In genomic region chr22:17570851-17571631, GRCh38 we compare ENCODE assay signal across 10 cellular contexts. TPM values are rescaled to one million over a fixed set of nuclear protein-coding genes. Genes with fewer than 3 reads are reported as not detected.
DNase-seq lines count a peak whose midpoint lies in the region; ATAC-seq and TF ChIP-seq lines count a peak whose summit lies in the region.
"Had no signal": no experiment of that assay in that cellular context is flagged by ENCODE, and none has a peak within 500 bp of the region (broad histone marks: within the 10 kb centered on the region; RNA-seq: fewer than 3 reads in every experiment).

No MANE protein-coding gene starts in this region.

- H3K4me3 Mint-ChIP-seq in glutamatergic neuron (ENCODE audit: unreplicated experiment): no peak overlapping the region
- H3K4me3 Mint-ChIP-seq in activated CD8-positive, alpha-beta T cell treated with anti-CD3 and anti-CD28 coated beads for 36 hours: no peak overlapping the region
- no peak overlapping the region for H3K4me3 Mint-ChIP-seq in activated CD4-positive, alpha-beta memory T cell treated with anti-CD3 and anti-CD28 coated beads, Interleukin-2, amount 10 ng/mL, durations not matched to agents 7 days and 5 days
- H3K4me3 Mint-ChIP-seq: naive thymus-derived CD8-positive, alpha-beta T cell had no signal

- TF ChIP-seq CTCF in glutamatergic neuron (IDR thresholded peaks at IDR 0.05; ENCODE audit: partially characterized antibody, unreplicated experiment): no peak
- no peak for TF ChIP-seq CTCF in omental fat pad (IDR thresholded peaks at IDR 0.05)
- TF ChIP-seq CTCF in activated CD8-positive, alpha-beta T cell treated with anti-CD3 and anti-CD28 coated beads for 36 hours (IDR thresholded peaks at IDR 0.05): no peak

- peaks cover 24% of the 10 kb centered on the region for H3K27me3 Mint-ChIP-seq in glutamatergic neuron (ENCODE audit: unreplicated experiment)
- peaks cover 5% of the 10 kb centered on the region for H3K27me3 Mint-ChIP-seq in activated CD8-positive, alpha-beta T cell treated with anti-CD3 and anti-CD28 coated beads for 36 hours
- H3K27me3 Mint-ChIP-seq in activated CD4-positive, alpha-beta memory T cell treated with anti-CD3 and anti-CD28 coated beads, Interleukin-2, amount 10 ng/mL, durations not matched to agents 7 days and 5 days: peaks cover 10% of the 10 kb centered on the region

- no peaks in the 10 kb centered on the region for H3K36me3 Mint-ChIP-seq in glutamatergic neuron (ENCODE audit: unreplicated experiment)
- no peaks in the 10 kb centered on the region for H3K36me3 Mint-ChIP-seq in activated CD8-positive, alpha-beta T cell treated with anti-CD3 and anti-CD28 coated beads for 36 hours (ENCODE audit: low read depth)
- H3K36me3 Mint-ChIP-seq in activated CD4-positive, alpha-beta memory T cell treated with anti-CD3 and anti-CD28 coated beads, Interleukin-2, amount 10 ng/mL, durations not matched to agents 7 days and 5 days (ENCODE audit: low read depth): no peaks in the 10 kb centered on the region
- H3K36me3 Mint-ChIP-seq: naive thymus-derived CD8-positive, alpha-beta T cell had no signal

- ATAC-seq in omental fat pad (ENCODE audit: low FRiP score) (peak; percentile 86), GM21526 (IDR thresholded peaks at IDR 0.05; ENCODE audit: low FRiP score, unreplicated experiment) (no peak)
- no peak for ATAC-seq in activated CD8-positive, alpha-beta T cell treated with anti-CD3 and anti-CD28 coated beads for 36 hours
- ATAC-seq: naive thymus-derived CD8-positive, alpha-beta T cell had no signal

- intact Hi-C loops in activated CD8-positive, alpha-beta T cell treated with anti-CD3 and anti-CD28 coated beads for 36 hours (cut with micrococcal nuclease): no loop called here

- CTCF ChIA-PET in activated CD8-positive, alpha-beta T cell treated with anti-CD3 and anti-CD28 coated beads for 36 hours (lab: Charles Lee): no interaction called here
- CTCF ChIA-PET in activated CD4-positive, alpha-beta memory T cell treated with anti-CD3 and anti-CD28 coated beads, Interleukin-2, amount 10 ng/mL, durations not matched to agents 7 days and 5 days (lab: Charles Lee): no interaction called here

- peak; percentile 88 for DNase-seq in AG08395 (ENCODE audit: low spot score)
- peak; percentile 98 for DNase-seq in amniotic epithelial cell (ENCODE audit: low read depth)
- no peak for DNase-seq in glutamatergic neuron
- DNase-seq in omental fat pad (ENCODE audit: low spot score): peak; percentile 57
- no peak for DNase-seq in NCI-H1417 (lab: John Stamatoyannopoulos, UW)
- no peak for DNase-seq in activated CD8-positive, alpha-beta T cell treated with anti-CD3 and anti-CD28 coated beads for 36 hours
- DNase-seq in activated CD4-positive, alpha-beta memory T cell treated with anti-CD3 and anti-CD28 coated beads, Interleukin-2, amount 10 ng/mL, durations not matched to agents 7 days and 5 days: no peak
- DNase-seq: naive thymus-derived CD8-positive, alpha-beta T cell; NCI-H1436 treated with DMSO at 0.1 percent for 48 hours had no signal

- H3K27ac Mint-ChIP-seq in glutamatergic neuron (ENCODE audit: unreplicated experiment): peak overlapping the region; percentile 25
- H3K27ac Mint-ChIP-seq in activated CD8-positive, alpha-beta T cell treated with anti-CD3 and anti-CD28 coated beads for 36 hours: no peak overlapping the region
- H3K27ac Mint-ChIP-seq in activated CD4-positive, alpha-beta memory T cell treated with anti-CD3 and anti-CD28 coated beads, Interleukin-2, amount 10 ng/mL, durations not matched to agents 7 days and 5 days: no peak overlapping the region

- H3K4me1 Mint-ChIP-seq in glutamatergic neuron (ENCODE audit: low read depth, unreplicated experiment): peaks cover 4% of the 10 kb centered on the region
- no peaks in the 10 kb centered on the region for H3K4me1 Mint-ChIP-seq in activated CD8-positive, alpha-beta T cell treated with anti-CD3 and anti-CD28 coated beads for 36 hours (ENCODE audit: low read depth)
- no peaks in the 10 kb centered on the region for H3K4me1 Mint-ChIP-seq in activated CD4-positive, alpha-beta memory T cell treated with anti-CD3 and anti-CD28 coated beads, Interleukin-2, amount 10 ng/mL, durations not matched to agents 7 days and 5 days

- POLR2A ChIA-PET in activated CD8-positive, alpha-beta T cell treated with anti-CD3 and anti-CD28 coated beads for 36 hours (lab: Charles Lee): no interaction called here
- POLR2A ChIA-PET in activated CD4-positive, alpha-beta memory T cell treated with anti-CD3 and anti-CD28 coated beads, Interleukin-2, amount 10 ng/mL, durations not matched to agents 7 days and 5 days (lab: Charles Lee): no interaction called here

- peaks cover 17% of the 10 kb centered on the region for H3K9me3 Mint-ChIP-seq in glutamatergic neuron (ENCODE audit: unreplicated experiment)
- no peaks in the 10 kb centered on the region for H3K9me3 Mint-ChIP-seq in activated CD8-positive, alpha-beta T cell treated with anti-CD3 and anti-CD28 coated beads for 36 hours
- no peaks in the 10 kb centered on the region for H3K9me3 Mint-ChIP-seq in activated CD4-positive, alpha-beta memory T cell treated with anti-CD3 and anti-CD28 coated beads, Interleukin-2, amount 10 ng/mL, durations not matched to agents 7 days and 5 days
- H3K9me3 Mint-ChIP-seq: naive thymus-derived CD8-positive, alpha-beta T cell had no signal

RNA-seq across cellular contexts. Expression of gene SLC25A18, which starts 7.7 kb away (rescaled TPM):
- 6.4 TPM for total RNA-seq in glutamatergic neuron (ENCODE audit: unreplicated experiment)
- total RNA-seq in omental fat pad: 10 to 100 TPM in 3 of 4 donors, 1 to 10 TPM in 1; 7.9 to 28.7 (median 19.9) TPM
- total RNA-seq in activated CD8-positive, alpha-beta T cell treated with anti-CD3 and anti-CD28 coated beads for 36 hours: not detected
- not detected for total RNA-seq in activated CD4-positive, alpha-beta memory T cell treated with anti-CD3 and anti-CD28 coated beads, Interleukin-2, amount 10 ng/mL, durations not matched to agents 7 days and 5 days
- total RNA-seq: naive thymus-derived CD8-positive, alpha-beta T cell had no signal

RNA-seq across cellular contexts. Expression of gene ATP6V1E1, which starts 57.5 kb away (rescaled TPM):
- total RNA-seq in glutamatergic neuron (ENCODE audit: unreplicated experiment) (112 TPM), omental fat pad (100 to 1,000 TPM; 109 to 157 (median 122) TPM)
- total RNA-seq in activated CD8-positive, alpha-beta T cell treated with anti-CD3 and anti-CD28 coated beads for 36 hours: 10 to 100 TPM; 68.1 to 68.2 TPM
- 100 to 1,000 TPM; 103 TPM for total RNA-seq in activated CD4-positive, alpha-beta memory T cell treated with anti-CD3 and anti-CD28 coated beads, Interleukin-2, amount 10 ng/mL, durations not matched to agents 7 days and 5 days

Comparison
In these comparisons a context has a peak if more than half of its experiments do, and no peak if none do; other contexts are left out.
1. DNase-seq: peak in AG08395 (single experiment), amniotic epithelial cell (single experiment) and omental fat pad (single experiment); none in glutamatergic neuron (single experiment), NCI-H1417 (0 of 3), activated CD8-positive, alpha-beta T cell treated with anti-CD3 and anti-CD28 coated beads for 36 hours (single experiment) and activated CD4-positive, alpha-beta memory T cell treated with anti-CD3 and anti-CD28 coated beads, Interleukin-2, amount 10 ng/mL, durations not matched to agents 7 days and 5 days (single experiment).